ENCODE assay signal across 16 cellular contexts in genomic region chr4:172842759-172843158, GRCh38.
"Had no signal": no experiment of that assay in that cellular context is flagged by ENCODE, and none has a peak within 500 bp of the region (broad histone marks: within the 10 kb centered on the region; RNA-seq: fewer than 3 reads in every experiment).

No MANE protein-coding gene starts in this region.

- ATAC-seq: activated CD8-positive, alpha-beta memory T cell treated with anti-CD3 and anti-CD28 coated beads, Interleukin-2, amount 10 ng/mL, durations not matched to agents 7 days and 5 days; foreskin keratinocyte; left lobe of liver had no signal

- H3K4me1 Mint-ChIP-seq: activated CD8-positive, alpha-beta memory T cell treated with anti-CD3 and anti-CD28 coated beads, Interleukin-2, amount 10 ng/mL, durations not matched to agents 7 days and 5 days; memory B cell had no signal

- H3K4me3 Mint-ChIP-seq: activated CD8-positive, alpha-beta memory T cell treated with anti-CD3 and anti-CD28 coated beads, Interleukin-2, amount 10 ng/mL, durations not matched to agents 7 days and 5 days; activated naive CD8-positive, alpha-beta T cell; activated T-cell treated with anti-CD3 and anti-CD28 coated beads, Interleukin-2, amount 50 U/mL, for 24 hours; memory B cell; nephron had no signal

- H3K36me3 Mint-ChIP-seq: activated CD8-positive, alpha-beta memory T cell treated with anti-CD3 and anti-CD28 coated beads, Interleukin-2, amount 10 ng/mL, durations not matched to agents 7 days and 5 days; activated naive CD8-positive, alpha-beta T cell; memory B cell had no signal

- H3K27ac Mint-ChIP-seq: activated CD8-positive, alpha-beta memory T cell treated with anti-CD3 and anti-CD28 coated beads, Interleukin-2, amount 10 ng/mL, durations not matched to agents 7 days and 5 days; activated naive CD8-positive, alpha-beta T cell; activated T-cell treated with anti-CD3 and anti-CD28 coated beads, Interleukin-2, amount 50 U/mL, for 24 hours; memory B cell had no signal

- H3K9me3 Mint-ChIP-seq: activated T-cell treated with anti-CD3 and anti-CD28 coated beads, Interleukin-2, amount 50 U/mL, for 24 hours; memory B cell; nephron had no signal

- H3K27me3 Mint-ChIP-seq: activated CD8-positive, alpha-beta memory T cell treated with anti-CD3 and anti-CD28 coated beads, Interleukin-2, amount 10 ng/mL, durations not matched to agents 7 days and 5 days; activated naive CD8-positive, alpha-beta T cell; activated T-cell treated with anti-CD3 and anti-CD28 coated beads, Interleukin-2, amount 50 U/mL, for 24 hours; memory B cell had no signal

- DNase-seq: activated CD4-positive, alpha-beta T cell treated with anti-CD3 and anti-CD28 coated beads for 1 hour; activated CD4-positive, alpha-beta T cell treated with anti-CD3 and anti-CD28 coated beads, Interleukin-2, amount 50 U/mL, for 48 hours; activated CD8-positive, alpha-beta memory T cell treated with anti-CD3 and anti-CD28 coated beads, Interleukin-2, amount 10 ng/mL, durations not matched to agents 7 days and 5 days; activated effector memory CD4-positive, alpha-beta T cell treated with anti-CD3 and anti-CD28 coated beads, Interleukin-2, amount 50 U/mL, for 16 hours; activated T-cell treated with anti-CD3 and anti-CD28 coated beads, Interleukin-2, amount 50 U/mL, for 24 hours; dorsolateral prefrontal cortex; foreskin keratinocyte; head of caudate nucleus; stimulated activated CD4-positive, alpha-beta T cell treated with anti-CD3 and anti-CD28 coated beads, Interleukin-15, amount 100 ng/mL, for 24 hours; stimulated activated CD4-positive, alpha-beta T cell treated with anti-CD3 and anti-CD28 coated beads, Interleukin-4, amount 100 ng/mL, for 4 hours; stomach; T-helper 9 cell had no signal
